Comparison of ENCODE assay signal across 9 cellular contexts in the genomic region with DNA sequence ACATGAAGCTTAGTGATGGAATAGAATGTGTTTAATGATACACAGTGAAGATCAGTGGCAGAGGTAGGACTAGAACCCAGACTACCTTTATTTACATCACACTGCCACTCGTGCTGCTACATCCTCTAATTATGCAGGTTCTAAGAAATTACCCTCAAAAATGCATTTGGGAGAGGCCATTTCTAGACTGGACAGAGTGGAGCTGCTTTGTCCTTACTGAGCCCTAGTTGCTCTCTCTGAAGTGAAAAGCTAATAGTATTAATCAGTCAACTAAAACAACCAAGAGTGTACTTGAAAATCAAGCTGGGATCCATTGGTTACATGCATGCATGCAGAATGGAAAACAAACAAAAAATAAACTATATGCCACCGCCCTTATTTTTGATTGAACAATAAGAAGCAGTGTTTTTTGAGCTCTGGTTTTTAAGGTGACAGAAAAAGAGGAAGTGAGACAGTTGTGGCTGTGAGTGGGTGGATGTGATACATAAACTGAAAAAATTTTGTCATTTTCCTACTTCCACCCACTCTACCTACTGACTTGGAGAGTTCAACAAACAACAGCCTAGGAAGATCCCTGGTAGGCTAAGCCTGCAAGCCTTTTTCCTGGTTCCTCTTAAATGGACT. TPM values are rescaled to one million over a fixed set of nuclear protein-coding genes. Genes with fewer than 3 reads are reported as not detected.
DNase-seq lines count a peak whose midpoint lies in the region; ATAC-seq and TF ChIP-seq lines count a peak whose summit lies in the region.
"Had no signal": no experiment of that assay in that cellular context is flagged by ENCODE, and none has a peak within 500 bp of the region (broad histone marks: within the 10 kb centered on the region; RNA-seq: fewer than 3 reads in every experiment).

No MANE protein-coding gene starts in this region.

- DNase-seq in naive thymus-derived CD4-positive, alpha-beta T cell, result peak in 3 of 9 donors; percentile 23 to 36 (median 28)
- no peak for DNase-seq in MCF 10A (ENCODE audit: unreplicated experiment)
- DNase-seq in mesenchymal stem cell, result no peak
- DNase-seq in NCI-H1694 treated with DMSO at 0.1 percent for 48 hours (lab: John Stamatoyannopoulos, UW), result no peak
- DNase-seq in mesenteric fat pad (ENCODE audit: low spot score), result no peak
- DNase-seq: IMR-90 had no signal

- H3K9me3 ChIP-seq in OCI-LY3 (ENCODE audit: insufficient read depth, low read length) (no peaks in the 10 kb centered on the region), mesenchymal stem cell (ENCODE audit: control insufficient read depth, low read length) (no peaks in the 10 kb centered on the region)
- H3K9me3 ChIP-seq in naive thymus-derived CD4-positive, alpha-beta T cell (ENCODE audit: control insufficient read depth in 2 of 3, low read length in 3 of 3), result no peaks in the 10 kb centered on the region

- H3K4me2 ChIP-seq in OCI-LY3 (ENCODE audit: low read length) (peak overlapping the region; percentile 77), mesenchymal stem cell (ENCODE audit: low read length, poor library complexity, severe bottlenecking) (no peak overlapping the region)

- POLR2A ChIA-PET in naive thymus-derived CD4-positive, alpha-beta T cell (lab: Charles Lee), result interaction anchor here (1.0 kb wide), 2 partner anchors 14 to 41 kb away, joined by 4 read pairs; no protein-coding TSS in a partner anchor
- POLR2A ChIA-PET in MCF 10A (lab: Yijun Ruan, JAX), result no interaction called here

- H3K4me1 ChIP-seq in OCI-LY3 (ENCODE audit: low read length), result peaks cover 46% of the 10 kb centered on the region
- H3K4me1 ChIP-seq in naive thymus-derived CD4-positive, alpha-beta T cell (ENCODE audit: control insufficient read depth in 2 of 2, insufficient read depth in 2 of 2, low read length in 2 of 2), result peaks cover 13 to 17% of the 10 kb centered on the region in 2 donors
- no peaks in the 10 kb centered on the region for H3K4me1 ChIP-seq in mesenchymal stem cell (ENCODE audit: control insufficient read depth, insufficient read depth, low read depth, low read length)

- H2AFZ ChIP-seq in OCI-LY3 (ENCODE audit: low read depth, low read length) (no peak overlapping the region), mesenchymal stem cell (ENCODE audit: low read depth, low read length) (no peak overlapping the region)

- no peaks in the 10 kb centered on the region for H4K20me1 ChIP-seq in OCI-LY3 (ENCODE audit: insufficient read depth, low read length)

- H3K79me2 ChIP-seq in OCI-LY3 (ENCODE audit: low read length), result no peaks in the 10 kb centered on the region

- no peak overlapping the region for H4K91ac ChIP-seq in mesenchymal stem cell (ENCODE audit: low read length)

- H3K27me3 ChIP-seq in OCI-LY3 (ENCODE audit: low read depth, low read length) (peaks cover 4% of the 10 kb centered on the region; the same call in 1 of the 2 replicates), mesenchymal stem cell (ENCODE audit: control insufficient read depth in 1 of 2, insufficient read depth in 1 of 2, low read length in 2 of 2) (peaks cover 0 to 8% of the 10 kb centered on the region in 2 experiments)
- H3K27me3 ChIP-seq in naive thymus-derived CD4-positive, alpha-beta T cell (ENCODE audit: control insufficient read depth in 2 of 2, insufficient read depth in 2 of 2, low read length in 2 of 2), result no peaks in the 10 kb centered on the region

- WGBS in mesenchymal stem cell, result no CpG with 5 or more reads among the region's 2 CpGs

- no peak overlapping the region for H3K4ac ChIP-seq in mesenchymal stem cell (ENCODE audit: low read depth in 1 of 2, low read length in 2 of 2)

- no peak overlapping the region for H3K14ac ChIP-seq in mesenchymal stem cell (ENCODE audit: low read length in 2 of 2)

- no peak overlapping the region for H3K18ac ChIP-seq in mesenchymal stem cell (ENCODE audit: low read depth in 1 of 2, low read length in 2 of 2)

- H3K79me1 ChIP-seq in mesenchymal stem cell (replicated peaks; ENCODE audit: low read length, poor library complexity, severe bottlenecking), result no peaks in the 10 kb centered on the region

- H3K4me1 Mint-ChIP-seq in naive thymus-derived CD4-positive, alpha-beta T cell, result peaks cover 20 to 36% (median 26%) of the 10 kb centered on the region in 7 donors
- no peaks in the 10 kb centered on the region for H3K4me1 Mint-ChIP-seq in MCF 10A (ENCODE audit: insufficient read depth, unreplicated experiment)

- H3K9ac ChIP-seq in OCI-LY3 (ENCODE audit: low read length) (no peak overlapping the region), mesenchymal stem cell (ENCODE audit: low read length) (no peak overlapping the region)

- peak overlapping the region in 7 of 9 donors; percentile 22 to 91 (median 71) for H3K27ac Mint-ChIP-seq in naive thymus-derived CD4-positive, alpha-beta T cell
- no peak overlapping the region for H3K27ac Mint-ChIP-seq in MCF 10A (ENCODE audit: low read depth, unreplicated experiment)

- H3K23ac ChIP-seq in mesenchymal stem cell (ENCODE audit: low read length in 2 of 2), result no peak overlapping the region

- H2BK15ac ChIP-seq in mesenchymal stem cell (ENCODE audit: low read depth, poor library complexity, severe bottlenecking), result no peak overlapping the region

- CTCF ChIA-PET in naive thymus-derived CD4-positive, alpha-beta T cell (lab: Charles Lee), result no interaction called here
- CTCF ChIA-PET in MCF 10A (lab: Yijun Ruan, JAX), result no interaction called here

- BruUV-seq in MCF 10A (replicated peaks; lab: Mats Ljungman, UMichigan), result no TSS peak

- H2BK5ac ChIP-seq in mesenchymal stem cell (ENCODE audit: low read depth, low read length, poor library complexity, severe bottlenecking), result no peak overlapping the region

- TF ChIP-seq CTCF in OCI-LY3 (IDR thresholded peaks at IDR 0.05; ENCODE audit: low read depth, low read length) (no peak), MCF 10A (IDR thresholded peaks at IDR 0.05; ENCODE audit: unreplicated experiment) (no peak)

- peak overlapping the region; percentile 58 for H3K4me3 ChIP-seq in OCI-LY3 (ENCODE audit: low read length)
- peak overlapping the region; percentile 2 for H3K4me3 ChIP-seq in naive thymus-derived CD4-positive, alpha-beta T cell (ENCODE audit: low read length)
- no peak overlapping the region for H3K4me3 ChIP-seq in mesenchymal stem cell (ENCODE audit: insufficient read depth in 1 of 2, low read depth in 1 of 2, low read length in 2 of 2)

- H2BK120ac ChIP-seq in mesenchymal stem cell (ENCODE audit: low read depth, low read length), result no peak overlapping the region

- intact Hi-C loops in naive thymus-derived CD4-positive, alpha-beta T cell (cut with micrococcal nuclease), result no loop called here
- intact Hi-C loops in MCF 10A (cut with micrococcal nuclease), result no loop called here

- H3K36me3 ChIP-seq in OCI-LY3 (replicated peaks; ENCODE audit: low read depth, low read length), result no peaks in the 10 kb centered on the region
- no peaks in the 10 kb centered on the region for H3K36me3 ChIP-seq in naive thymus-derived CD4-positive, alpha-beta T cell (ENCODE audit: control insufficient read depth in 2 of 3, insufficient read depth in 3 of 3, low read length in 3 of 3)
- H3K36me3 ChIP-seq in mesenchymal stem cell (ENCODE audit: control insufficient read depth in 1 of 2, insufficient read depth in 2 of 2, low read depth in 1 of 2, low read length in 2 of 2), result no peaks in the 10 kb centered on the region

- H4K8ac ChIP-seq in mesenchymal stem cell (ENCODE audit: low read length), result no peak overlapping the region

- H3K27ac ChIP-seq in OCI-LY3 (ENCODE audit: low read length), result peak overlapping the region; percentile 34; the same call in 1 of the 2 replicates
- no peak overlapping the region for H3K27ac ChIP-seq in naive thymus-derived CD4-positive, alpha-beta T cell (ENCODE audit: low read depth, low read length)
- H3K27ac ChIP-seq in mesenchymal stem cell (ENCODE audit: low read length, poor library complexity, severe bottlenecking), result no peak overlapping the region

- peaks cover 0 to 11% (median 0%) of the 10 kb centered on the region in 5 donors for H3K36me3 Mint-ChIP-seq in naive thymus-derived CD4-positive, alpha-beta T cell
- no peaks in the 10 kb centered on the region for H3K36me3 Mint-ChIP-seq in MCF 10A (ENCODE audit: insufficient read depth, unreplicated experiment)

- peak overlapping the region in 8 of 10 donors; percentile 12 to 60 (median 44) for H3K4me3 Mint-ChIP-seq in naive thymus-derived CD4-positive, alpha-beta T cell
- H3K4me3 Mint-ChIP-seq in MCF 10A (ENCODE audit: unreplicated experiment), result no peak overlapping the region

- peak; percentile 83 for ATAC-seq in GM18867 (IDR thresholded peaks at IDR 0.05; ENCODE audit: unreplicated experiment)
- ATAC-seq in HG02798 (IDR thresholded peaks at IDR 0.05; ENCODE audit: poor library complexity, unreplicated experiment), result peak; percentile 80
- peak; percentile 70 for ATAC-seq in naive thymus-derived CD4-positive, alpha-beta T cell

- no peak overlapping the region for H2BK12ac ChIP-seq in mesenchymal stem cell (ENCODE audit: low read length in 2 of 2)

- no peaks in the 10 kb centered on the region for H3K27me3 Mint-ChIP-seq in naive thymus-derived CD4-positive, alpha-beta T cell
- H3K27me3 Mint-ChIP-seq in MCF 10A (ENCODE audit: insufficient read depth, unreplicated experiment), result no peaks in the 10 kb centered on the region

- no peaks in the 10 kb centered on the region for H3K9me3 Mint-ChIP-seq in naive thymus-derived CD4-positive, alpha-beta T cell
- H3K9me3 Mint-ChIP-seq in MCF 10A (ENCODE audit: unreplicated experiment), result no peaks in the 10 kb centered on the region

- H2AK5ac ChIP-seq in mesenchymal stem cell (ENCODE audit: low read length, severe bottlenecking), result no peak overlapping the region

RNA-seq across cellular contexts. Expression of a gene that starts 6.8 kb away (rescaled TPM):
- 1 to 10 TPM in 2 of 5 experiments, under 1 TPM in 2, not detected in 1; 0.32 to 1.8 (median 1.0) TPM for total RNA-seq in naive thymus-derived CD4-positive, alpha-beta T cell
- under 1 TPM in 1 of 2 donors, not detected in 1; 0.21 TPM for polyA plus RNA-seq in naive thymus-derived CD4-positive, alpha-beta T cell
- total RNA-seq in MCF 10A (2022), result not detected in 2 replicates
- polyA plus RNA-seq in mesenchymal stem cell (2013, experiment 1 of 2), result not detected
- not detected for polyA plus RNA-seq in mesenchymal stem cell (2013, experiment 2 of 2)
- total RNA-seq in mesenteric fat pad, result 448 TPM
- total RNA-seq: IMR-90 had no signal
- polyA plus RNA-seq: IMR-90 had no signal

Comparison
In these comparisons a context has a peak if more than half of its experiments do, and no peak if none do; other contexts are left out.
1. H3K4me3 ChIP-seq: peak in OCI-LY3 (single experiment) and naive thymus-derived CD4-positive, alpha-beta T cell (single experiment); none in mesenchymal stem cell (0 of 2).
2. RNA of a gene that starts 6.8 kb away (total RNA-seq): 448 TPM in mesenteric fat pad (single experiment); 0.32 to 1.8 TPM in naive thymus-derived CD4-positive, alpha-beta T cell and not detected in MCF 10A; every median in the first group is over 100 times any median in the second.
3. Peak in every context shown above with its lines, with median percentiles within 50 percentile points of each other: ATAC-seq.